Comparison of ENCODE assay signal across 8 cellular contexts in genomic region chr11:66478823-66479740, GRCh38. TPM values are rescaled to one million over a fixed set of nuclear protein-coding genes. Genes with fewer than 3 reads are reported as not detected.
DNase-seq lines count a peak whose midpoint lies in the region; ATAC-seq and TF ChIP-seq lines count a peak whose summit lies in the region.

No MANE protein-coding gene starts in this region.

- BruUV-seq in PC-9 (replicated peaks; lab: Mats Ljungman, UMichigan): no TSS peak

- in situ Hi-C loops in GM13977 (cut with MboI; ENCODE audit: low pct_unique_long_range_greater_than_20kb, low sequenced_read_pairs, unreplicated experiment): loop anchor here (10.0 kb wide), 1 partner anchor 74 kb away; no protein-coding TSS in a partner anchor

- peak overlapping the region; percentile 72 for H2AFZ ChIP-seq in PC-9

- POLR2A ChIA-PET in PC-9 (lab: Charles Lee; ENCODE audit: unreplicated experiment): interaction anchor here (0.6 to 0.7 kb wide), 4 partner anchors 12 to 74 kb away, joined by 4 to 17 read pairs (median 4); no protein-coding TSS in a partner anchor

- peaks cover 7% of the 10 kb centered on the region for H3K4me1 ChIP-seq in PC-9 (replicated peaks; ENCODE audit: insufficient read depth)

- intact Hi-C loops in PC-9 (cut with micrococcal nuclease; ENCODE audit: unreplicated experiment): loop anchor here (1.0 kb wide), 1 partner anchor 71 kb away; no protein-coding TSS in a partner anchor

- peak; percentile 58 for DNase-seq in AG20443 (ENCODE audit: low spot score)
- DNase-seq in GM13977 (ENCODE audit: low spot score): peak; percentile 77
- peak in 1 of 2 experiments; percentile 33 for DNase-seq in PC-9
- DNase-seq in immature natural killer cell: peak in 2 of 3 donors; percentile 14 to 15
- DNase-seq in stimulated activated CD4-positive, alpha-beta T cell treated with anti-CD3 and anti-CD28 coated beads, Interleukin-4, amount 100 ng/mL, for 4 hours: peak; percentile 14 to 24

- H4K20me1 ChIP-seq in PC-9 (ENCODE audit: insufficient read depth): peaks cover 12% of the 10 kb centered on the region; the same call in 1 of the 2 replicates

- peaks cover 12% of the 10 kb centered on the region; the same call in 1 of the 2 replicates for H3F3A ChIP-seq in PC-9 (ENCODE audit: insufficient read depth, low read depth)

- no peaks in the 10 kb centered on the region for H3K9me3 Mint-ChIP-seq in brain
- H3K9me3 Mint-ChIP-seq in immature natural killer cell: no peaks in the 10 kb centered on the region

- H3K27me3 Mint-ChIP-seq in brain: no peaks in the 10 kb centered on the region
- peaks cover 0 to 7% (median 2%) of the 10 kb centered on the region in 3 donors for H3K27me3 Mint-ChIP-seq in immature natural killer cell (ENCODE audit: low read depth in 3 of 3)

- H3K9me2 ChIP-seq in PC-9 (ENCODE audit: insufficient read depth): no peaks in the 10 kb centered on the region

- peak overlapping the region; percentile 82 for H3K4me2 ChIP-seq in PC-9

- peak overlapping the region; percentile 59 for H3K27ac ChIP-seq in PC-9

- H3K9me3 ChIP-seq in PC-9 (ENCODE audit: insufficient read depth, low read depth): no peaks in the 10 kb centered on the region

- H3K27ac Mint-ChIP-seq in brain: peak overlapping the region; percentile 85 to 94 (median 93)
- peak overlapping the region; percentile 88 to 92 (median 89) for H3K27ac Mint-ChIP-seq in immature natural killer cell

- 0 out of 2 replicates have a peak, but pooled peaks cover 7% of the 10 kb centered on the region for H3K36me3 ChIP-seq in PC-9 (ENCODE audit: low read depth)

- H3K4me1 Mint-ChIP-seq in brain: peaks cover 37% of the 10 kb centered on the region
- peaks cover 26 to 33% of the 10 kb centered on the region in 2 donors for H3K4me1 Mint-ChIP-seq in immature natural killer cell

- H3K4me3 Mint-ChIP-seq in brain (peak overlapping the region; percentile 92 to 94 (median 93)), immature natural killer cell (peak overlapping the region; percentile 88 to 94 (median 91))

- no peaks in the 10 kb centered on the region for H3K36me3 Mint-ChIP-seq in brain
- no peaks in the 10 kb centered on the region for H3K36me3 Mint-ChIP-seq in immature natural killer cell

- no peak for ATAC-seq in HG03520 (IDR thresholded peaks at IDR 0.05; ENCODE audit: unreplicated experiment)
- no peak for ATAC-seq in GM18520 (IDR thresholded peaks at IDR 0.05; ENCODE audit: unreplicated experiment)

- peak; percentile 86 for TF ChIP-seq CTCF in GM13977 (IDR thresholded peaks at IDR 0.05; ENCODE audit: extremely low read depth, insufficient read depth, missing control alignments)
- peak; percentile 99 for TF ChIP-seq CTCF in PC-9 (conservative IDR thresholded peaks at IDR 0.05)
- TF ChIP-seq CTCF in brain (conservative IDR thresholded peaks at IDR 0.05): peak; percentile 65 to 84

- H3K79me2 ChIP-seq in PC-9 (ENCODE audit: low read depth): peaks cover 22% of the 10 kb centered on the region

- H3K4me3 ChIP-seq in PC-9: peak overlapping the region; percentile 61

- CTCF ChIA-PET in PC-9 (lab: Charles Lee): interaction anchor here (0.7 to 1.7 kb wide), 4 partner anchors 12 to 175 kb away, joined by 3 to 7 read pairs (median 4); no protein-coding TSS in a partner anchor

- no peaks in the 10 kb centered on the region for H3K27me3 ChIP-seq in PC-9 (ENCODE audit: insufficient read depth, low read depth)

RNA-seq across cellular contexts. Expression of gene DPP3, which starts 1.2 kb away (rescaled TPM):
- 76.2 and 80.0 TPM in 2 replicates for total RNA-seq in PC-9 (2021)
- polyA plus RNA-seq in brain (ENCODE audit: insufficient read depth, low read depth, low replicate concordance) (64.5 TPM), immature natural killer cell (10 to 100 TPM; 44.5 to 54.2 (median 47.6) TPM)

RNA-seq across cellular contexts. Expression of gene PELI3, which starts 12.4 kb away (rescaled TPM):
- total RNA-seq in PC-9 (2021): 14.0 and 18.0 TPM in 2 replicates
- polyA plus RNA-seq in brain (ENCODE audit: insufficient read depth, low read depth, low replicate concordance): 27.7 TPM
- polyA plus RNA-seq in immature natural killer cell: 1 to 10 TPM; 1.6 to 3.2 (median 1.7) TPM

RNA-seq across cellular contexts. Expression of gene BBS1, which starts 31.4 kb away (rescaled TPM):
- total RNA-seq in PC-9 (2021): 56.1 and 63.4 TPM in 2 replicates
- polyA plus RNA-seq in brain (ENCODE audit: insufficient read depth, low read depth, low replicate concordance) (53.7 TPM), immature natural killer cell (1 to 10 TPM; 5.3 to 8.3 (median 6.2) TPM)

RNA-seq across cellular contexts. Expression of gene MRPL11, which starts 40.4 kb away (rescaled TPM):
- 138 and 140 TPM in 2 replicates for total RNA-seq in PC-9 (2021)
- polyA plus RNA-seq in brain (ENCODE audit: insufficient read depth, low read depth, low replicate concordance) (75.6 TPM), immature natural killer cell (100 to 1,000 TPM in 1 of 3 donors, 10 to 100 TPM in 2; 53.6 to 118 (median 88.6) TPM)

RNA-seq across cellular contexts. Expression of gene NPAS4, which starts 58.2 kb away (rescaled TPM):
- not detected in 2 replicates for total RNA-seq in PC-9 (2021)
- polyA plus RNA-seq in brain (ENCODE audit: insufficient read depth, low read depth, low replicate concordance) (not detected), immature natural killer cell (not detected)
